33 cellular contexts compared by ENCODE assay signal in the genomic region with DNA sequence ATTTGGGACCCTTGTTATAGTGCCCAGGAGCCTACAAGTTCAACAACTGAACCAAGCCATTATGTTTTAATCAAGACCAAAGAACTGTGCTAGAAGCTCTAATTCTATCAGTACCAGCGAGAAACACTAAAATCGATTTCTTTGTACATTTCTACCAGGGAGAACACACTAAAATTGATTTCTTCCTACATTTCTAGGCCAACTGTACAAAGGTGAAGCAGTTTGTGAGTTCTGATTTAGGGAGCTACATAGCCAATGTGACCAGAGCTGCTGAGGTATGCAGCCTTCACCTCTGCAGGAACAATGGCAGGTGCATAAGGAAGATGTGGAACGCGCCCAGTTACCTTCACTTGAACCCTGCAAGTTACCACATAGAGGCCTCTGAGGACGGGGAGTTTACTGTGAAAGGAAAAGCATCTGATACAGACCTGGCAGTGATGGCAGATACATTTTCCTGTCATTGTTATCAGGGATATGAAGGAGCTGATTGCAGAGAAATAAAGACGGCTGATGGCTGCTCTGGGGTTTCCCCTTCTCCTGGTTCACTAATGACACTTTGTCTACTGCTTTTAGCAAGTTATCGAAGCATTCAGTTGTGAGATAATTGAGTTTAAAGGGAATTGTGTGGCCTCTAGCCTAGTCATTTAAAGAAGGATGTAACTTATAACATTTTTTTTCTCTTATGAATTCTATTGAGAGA. TPM values are rescaled to one million over a fixed set of nuclear protein-coding genes. Genes with fewer than 3 reads are reported as not detected.
"Had no signal": no experiment of that assay in that cellular context is flagged by ENCODE, and none has a peak within 500 bp of the region (broad histone marks: within the 10 kb centered on the region; RNA-seq: fewer than 3 reads in every experiment).

No MANE protein-coding gene starts in this region.

- DNase-seq: activated CD4-positive, alpha-beta T cell treated with anti-CD3 and anti-CD28 coated beads for 48 hours; activated CD4-positive, alpha-beta T cell treated with anti-CD3 and anti-CD28 coated beads, Interleukin-2, amount 50 U/mL, for 4 hours; activated CD4-positive, CD25-positive, alpha-beta regulatory T cell treated with anti-CD3 and anti-CD28 coated beads, Interleukin-2, amount 50 U/mL, for 72 hours; activated CD8-positive, alpha-beta memory T cell treated with anti-CD3 and anti-CD28 coated beads, Interleukin-2, amount 50 U/mL, for 48 hours; activated CD8-positive, alpha-beta T cell treated with anti-CD3 and anti-CD28 coated beads, Interleukin-2, amount 10 ng/mL, durations not matched to agents 7 days and 5 days; activated naive CD4-positive, alpha-beta T cell; activated naive CD8-positive, alpha-beta T cell treated with anti-CD3 and anti-CD28 coated beads, Interleukin-2, amount 50 U/mL, for 24 hours; activated T-cell treated with anti-CD3 and anti-CD28 coated beads, Interleukin-2, amount 50 U/mL, for 1 hour; amniotic stem cell; body of pancreas; central memory CD4-positive, alpha-beta T cell; Karpas-422; MM.1S; NCI-H1048; NCI-H146; NCI-H187 treated with DMSO at 0.1 percent for 48 hours; NCI-H2081 treated with DMSO at 0.1 percent for 48 hours; NCI-H2171 treated with DMSO at 0.1 percent for 48 hours; NCI-H226; NCI-H526; NCI-H82; RPMI8226; T-helper 17 cell; T-helper 9 cell had no signal

- H3K4me3 ChIP-seq: ascending aorta, body of pancreas, K562 had no signal

- ATAC-seq: activated CD8-positive, alpha-beta T cell treated with anti-CD3 and anti-CD28 coated beads, Interleukin-2, amount 10 ng/mL, durations not matched to agents 7 days and 5 days; activated naive CD4-positive, alpha-beta T cell treated with anti-CD3 and anti-CD28 coated beads, Interleukin-2, amount 50 U/mL, for 72 hours; activated naive CD8-positive, alpha-beta T cell treated with anti-CD3 and anti-CD28 coated beads, Interleukin-2, amount 50 U/mL, for 24 hours; body of pancreas; K562; Panc1; Right ventricle myocardium inferior; T-helper 17 cell; WTC11 had no signal

RNA-seq across cellular contexts. Expression of a gene that starts 31.7 kb away (rescaled TPM):
- total RNA-seq: activated CD8-positive, alpha-beta T cell treated with anti-CD3 and anti-CD28 coated beads, Interleukin-2, amount 10 ng/mL, durations not matched to agents 7 days and 5 days; ascending aorta; body of pancreas; K562; NCI-H460; OCI-LY7; Right ventricle myocardium inferior; T-helper 17 cell; WTC11 had no signal

RNA-seq across cellular contexts. Expression of a gene that starts 48.3 kb away (rescaled TPM):
- total RNA-seq: activated CD8-positive, alpha-beta T cell treated with anti-CD3 and anti-CD28 coated beads, Interleukin-2, amount 10 ng/mL, durations not matched to agents 7 days and 5 days; activated naive CD4-positive, alpha-beta T cell treated with anti-CD3 and anti-CD28 coated beads, Interleukin-2, amount 50 U/mL, for 72 hours; ascending aorta; body of pancreas; bronchial epithelial cell; K562; NCI-H460; OCI-LY7; Right ventricle myocardium inferior; T-helper 17 cell; WTC11 had no signal
